31 cellular contexts compared by ENCODE assay signal in the genomic region with DNA sequence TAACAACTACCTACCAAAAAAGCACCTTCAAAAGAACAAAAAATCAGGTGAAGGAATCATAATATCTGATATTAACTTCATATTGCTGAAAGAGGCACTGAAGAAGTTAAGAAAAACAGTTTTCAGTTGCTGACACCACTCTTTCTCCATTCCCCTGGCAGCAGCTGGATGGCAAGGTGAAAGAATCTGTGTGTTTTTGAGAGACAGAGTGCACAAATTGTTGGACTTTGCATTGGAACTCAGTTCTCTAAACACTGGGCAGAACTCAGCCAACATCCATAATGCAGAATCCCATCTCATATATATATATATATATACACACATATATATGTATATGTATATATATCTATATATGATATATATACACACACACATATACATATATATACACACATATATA.
"Had no signal": no experiment of that assay in that cellular context is flagged by ENCODE, and none has a peak within 500 bp of the region (broad histone marks: within the 10 kb centered on the region; RNA-seq: fewer than 3 reads in every experiment).

No MANE protein-coding gene starts in this region.

- H3K79me2 ChIP-seq: parathyroid adenoma had no signal

- H2AFZ ChIP-seq: neural progenitor cell, parathyroid adenoma had no signal

- H3K36me3 Mint-ChIP-seq: neural progenitor cell; stimulated activated memory B cell treated with anti-CD40 and anti-IgM and Interleukin-4, amounts not matched to agents 10 μg/mL and 1 μg/mL and 100 μg/mL, for 72 hours; type B pancreatic cell had no signal

- H3K9ac ChIP-seq: neural progenitor cell, parathyroid adenoma had no signal

- H3K9me3 ChIP-seq: ovary, psoas muscle, spleen, suprapubic skin, testis, tibial artery, transverse colon, upper lobe of right lung, uterus had no signal

- DNase-seq: natural killer cell; occipital lobe; ovary; posterior cingulate gyrus; psoas muscle; right cardiac atrium; spleen; stimulated activated CD4-positive, alpha-beta T cell treated with anti-CD3 and anti-CD28 coated beads, Interleukin-12 subunit alpha, Interleukin-12 subunit beta, amount 100 ng/mL, for 4 hours; stimulated activated CD4-positive, alpha-beta T cell treated with anti-CD3 and anti-CD28 coated beads, Interleukin-1b, Interleukin-23, amount 100 ng/mL, for 48 hours; stimulated activated CD4-positive, alpha-beta T cell treated with anti-CD3 and anti-CD28 coated beads, Interleukin-4, amount 100 ng/mL, for 1 hour; stimulated activated CD4-positive, alpha-beta T cell treated with anti-CD3 and anti-CD28 coated beads, Interleukin-4, amount 100 ng/mL, for 4 hours; stimulated activated CD8-positive, alpha-beta memory T cell treated with anti-CD3 and anti-CD28 coated beads, Interleukin-4, amount 100 ng/mL, for 48 hours; stimulated activated naive CD4-positive, alpha-beta T cell; stimulated activated naive CD8-positive, alpha-beta T cell treated with anti-CD3 and anti-CD28 coated beads, Interleukin-15, amount 100 ng/mL, for 72 hours; stimulated activated naive CD8-positive, alpha-beta T cell treated with anti-CD3 and anti-CD28 coated beads, Interleukin-15, Interleukin-2, amounts not matched to agents 100 U/mL and 50 U/mL, for 24 hours; substantia nigra; testis; tibial artery; transverse colon; upper lobe of right lung; uterus had no signal

- H3K4me3 ChIP-seq: neural progenitor cell, ovary, psoas muscle, skin epidermis, smooth muscle cell, spleen, suprapubic skin, testis, tibial artery, transverse colon, upper lobe of right lung, uterus had no signal

- H3K27ac ChIP-seq: neural progenitor cell, ovary, parathyroid adenoma, psoas muscle, skin epidermis, spleen, suprapubic skin, testis, tibial artery, transverse colon, upper lobe of right lung, uterus had no signal

- H3K27me3 Mint-ChIP-seq: progenitor cell of endocrine pancreas; stimulated activated memory B cell treated with anti-CD40 and anti-IgM and Interleukin-4, amounts not matched to agents 10 μg/mL and 1 μg/mL and 100 μg/mL, for 72 hours; stimulated activated naive CD8-positive, alpha-beta T cell treated with anti-CD3 and anti-CD28 coated beads, Interleukin-15, amount 100 ng/mL, for 72 hours; type B pancreatic cell had no signal

- H3K36me3 ChIP-seq: neural progenitor cell, ovary, spleen, suprapubic skin, tibial artery, transverse colon, upper lobe of right lung, uterus had no signal

- ATAC-seq: natural killer cell; psoas muscle; right cardiac atrium; sciatic nerve; stimulated activated memory B cell treated with anti-CD40 and anti-IgM and Interleukin-4, amounts not matched to agents 10 μg/mL and 1 μg/mL and 100 μg/mL, for 72 hours; stimulated activated naive CD8-positive, alpha-beta T cell treated with anti-CD3 and anti-CD28 coated beads, Interleukin-15, amount 100 ng/mL, for 72 hours; stimulated activated naive CD8-positive, alpha-beta T cell treated with anti-CD3 and anti-CD28 coated beads, Interleukin-15, Interleukin-2, amounts not matched to agents 100 U/mL and 50 U/mL, for 24 hours; upper lobe of right lung had no signal

- H3K4me3 Mint-ChIP-seq: natural killer cell; nephron; neural progenitor cell; stimulated activated memory B cell treated with anti-CD40 and anti-IgM and Interleukin-4, amounts not matched to agents 10 μg/mL and 1 μg/mL and 100 μg/mL, for 72 hours; stimulated activated naive CD8-positive, alpha-beta T cell treated with anti-CD3 and anti-CD28 coated beads, Interleukin-15, amount 100 ng/mL, for 72 hours; type B pancreatic cell had no signal

- H3K27ac Mint-ChIP-seq: natural killer cell; nephron; neural progenitor cell; progenitor cell of endocrine pancreas; stimulated activated memory B cell treated with anti-CD40 and anti-IgM and Interleukin-4, amounts not matched to agents 10 μg/mL and 1 μg/mL and 100 μg/mL, for 72 hours; stimulated activated naive CD8-positive, alpha-beta T cell treated with anti-CD3 and anti-CD28 coated beads, Interleukin-15, amount 100 ng/mL, for 72 hours; type B pancreatic cell had no signal

- H3K27me3 ChIP-seq: neural progenitor cell, ovary, spleen, suprapubic skin, testis, tibial artery, transverse colon, upper lobe of right lung had no signal

- H3K4me1 Mint-ChIP-seq: natural killer cell; nephron; neural progenitor cell; stimulated activated memory B cell treated with anti-CD40 and anti-IgM and Interleukin-4, amounts not matched to agents 10 μg/mL and 1 μg/mL and 100 μg/mL, for 72 hours; stimulated activated naive CD8-positive, alpha-beta T cell treated with anti-CD3 and anti-CD28 coated beads, Interleukin-15, amount 100 ng/mL, for 72 hours had no signal

- H3K9me3 Mint-ChIP-seq: neural progenitor cell; stimulated activated memory B cell treated with anti-CD40 and anti-IgM and Interleukin-4, amounts not matched to agents 10 μg/mL and 1 μg/mL and 100 μg/mL, for 72 hours; stimulated activated naive CD8-positive, alpha-beta T cell treated with anti-CD3 and anti-CD28 coated beads, Interleukin-15, amount 100 ng/mL, for 72 hours; type B pancreatic cell had no signal

- H3K4me1 ChIP-seq: neural progenitor cell, parathyroid adenoma, psoas muscle, spleen, suprapubic skin, testis, tibial artery, transverse colon, upper lobe of right lung, uterus had no signal

- H3K4me2 ChIP-seq: neural progenitor cell, smooth muscle cell had no signal
